Comparison of ENCODE assay signal across 8 cellular contexts in genomic region chr17:3963214-3964201, GRCh38. TPM values are rescaled to one million over a fixed set of nuclear protein-coding genes. Genes with fewer than 3 reads are reported as not detected.
A peak's percentile ranks its signal among the peaks of the same experiment; 100 is the strongest.
DNase-seq lines count a peak whose midpoint lies in the region; ATAC-seq, FAIRE-seq and TF ChIP-seq lines count a peak whose summit lies in the region.

No MANE protein-coding gene starts in this region.

- FAIRE-seq in astrocyte (lab: Jason Lieb, UNC): no peak

- H3K4me1 ChIP-seq in astrocyte (ENCODE audit: insufficient read depth, low read length): peaks cover 20% of the 10 kb centered on the region
- peaks cover 47% of the 10 kb centered on the region for H3K4me1 ChIP-seq in upper lobe of right lung

- peaks cover 7% of the 10 kb centered on the region for H4K20me1 ChIP-seq in astrocyte (ENCODE audit: insufficient read depth, low read length)

- H2AFZ ChIP-seq in astrocyte (ENCODE audit: low read depth, low read length): no peak overlapping the region

- H3K9me3 ChIP-seq in astrocyte (ENCODE audit: insufficient read depth, low read depth, low read length) (no peaks in the 10 kb centered on the region), upper lobe of right lung (no peaks in the 10 kb centered on the region)

- no peak overlapping the region for H3K9ac ChIP-seq in astrocyte (ENCODE audit: low read length)

- peak overlapping the region; percentile 79 for H3K4me2 ChIP-seq in astrocyte (ENCODE audit: low read length)

- peaks cover 28% of the 10 kb centered on the region for H3K27me3 ChIP-seq in astrocyte (ENCODE audit: insufficient read depth, low read length)
- peaks cover 8% of the 10 kb centered on the region for H3K27me3 ChIP-seq in upper lobe of right lung

- TF ChIP-seq POLR2A in GM15510 (IDR thresholded peaks at IDR 0.05; ENCODE audit: borderline replicate concordance, extremely low read depth, insufficient read length): peak; percentile 41

- H3K9me3 Mint-ChIP-seq in astrocyte (ENCODE audit: unreplicated experiment): no peaks in the 10 kb centered on the region
- no peaks in the 10 kb centered on the region for H3K9me3 Mint-ChIP-seq in nephron

- H3K4me1 Mint-ChIP-seq in astrocyte (ENCODE audit: low read depth, unreplicated experiment) (peaks cover 5% of the 10 kb centered on the region), nephron (peaks cover 42% of the 10 kb centered on the region)

- TF ChIP-seq CTCF in astrocyte (IDR thresholded peaks at IDR 0.05; ENCODE audit: insufficient read depth, low read depth, low read length) (no peak), nephron (IDR thresholded peaks at IDR 0.05; ENCODE audit: unreplicated experiment in 3 of 3) (no peak), upper lobe of right lung (IDR thresholded peaks at IDR 0.05) (no peak)

- intact Hi-C loops in upper lobe of right lung (cut with DNase I): no loop called here

- no peak overlapping the region for H3K4me3 ChIP-seq in astrocyte (ENCODE audit: insufficient read depth, low read depth, low read length)
- H3K4me3 ChIP-seq in upper lobe of right lung: peak overlapping the region; percentile 63

- H3K27me3 Mint-ChIP-seq in astrocyte (ENCODE audit: low read depth, unreplicated experiment): peaks cover 48% of the 10 kb centered on the region
- H3K27me3 Mint-ChIP-seq in nephron (ENCODE audit: low read depth): peaks cover 68% of the 10 kb centered on the region

- peak; percentile 52 to 73 (median 66) for DNase-seq in T-helper 1 cell
- no peak for DNase-seq in astrocyte (ENCODE audit: low read depth)
- peak; percentile 74 for DNase-seq in upper lobe of right lung
- DNase-seq in GM03348 (ENCODE audit: low spot score): no peak
- no peak for DNase-seq in H4 (ENCODE audit: low spot score)

- H3K36me3 ChIP-seq in astrocyte (ENCODE audit: insufficient read depth, low read length): no peaks in the 10 kb centered on the region
- no peaks in the 10 kb centered on the region for H3K36me3 ChIP-seq in upper lobe of right lung

- no peak overlapping the region for H3K27ac ChIP-seq in astrocyte (ENCODE audit: low read depth, low read length)
- peak overlapping the region; percentile 45 for H3K27ac ChIP-seq in upper lobe of right lung

- ATAC-seq in HG02970 (IDR thresholded peaks at IDR 0.05; ENCODE audit: low FRiP score, unreplicated experiment) (peak; percentile 7), upper lobe of right lung (peak; percentile 3)

- H3K36me3 Mint-ChIP-seq in astrocyte (ENCODE audit: low read depth, unreplicated experiment): no peaks in the 10 kb centered on the region
- no peaks in the 10 kb centered on the region for H3K36me3 Mint-ChIP-seq in nephron (ENCODE audit: low read depth)

- no peak overlapping the region for H3K4me3 Mint-ChIP-seq in astrocyte (ENCODE audit: unreplicated experiment)
- peak overlapping the region; percentile 25 to 50 (median 40) for H3K4me3 Mint-ChIP-seq in nephron

- no peaks in the 10 kb centered on the region for H3K79me2 ChIP-seq in astrocyte (ENCODE audit: insufficient read depth, low read length)

- H3K27ac Mint-ChIP-seq in astrocyte (ENCODE audit: unreplicated experiment): no peak overlapping the region
- H3K27ac Mint-ChIP-seq in nephron: no peak overlapping the region

RNA-seq across cellular contexts. Expression of gene ATP2A3, which starts 0.7 kb away (rescaled TPM):
- total RNA-seq in astrocyte (1.5 and 1.8 TPM in 2 replicates), upper lobe of right lung (44.4 TPM)
- total RNA-seq in H4 (2014; rRNA removed; shearing (Covaris generic)): 0.04 TPM in 1 of 2 replicates, not detected in the other

RNA-seq across cellular contexts. Expression of gene P2RX1, which starts 47.2 kb away (rescaled TPM):
- total RNA-seq in astrocyte (not detected in 2 replicates), upper lobe of right lung (6.8 TPM)
- not detected in 2 replicates for total RNA-seq in H4 (2014; rRNA removed; shearing (Covaris generic))

Comparison
In these comparisons a context has a peak if more than half of its experiments do, and no peak if none do; other contexts are left out.
1. DNase-seq: peak in T-helper 1 cell (5 of 5) and upper lobe of right lung (single experiment); none in astrocyte (single experiment), GM03348 (single experiment) and H4 (single experiment).
2. RNA of gene ATP2A3, which starts 0.7 kb away (total RNA-seq): 44.4 TPM in upper lobe of right lung (single experiment); 1.5 to 1.8 TPM in astrocyte and 0.04 TPM in H4; every median in the first group is over 10 times any median in the second.